Comparison of ENCODE assay signal across 19 cellular contexts in the genomic region with DNA sequence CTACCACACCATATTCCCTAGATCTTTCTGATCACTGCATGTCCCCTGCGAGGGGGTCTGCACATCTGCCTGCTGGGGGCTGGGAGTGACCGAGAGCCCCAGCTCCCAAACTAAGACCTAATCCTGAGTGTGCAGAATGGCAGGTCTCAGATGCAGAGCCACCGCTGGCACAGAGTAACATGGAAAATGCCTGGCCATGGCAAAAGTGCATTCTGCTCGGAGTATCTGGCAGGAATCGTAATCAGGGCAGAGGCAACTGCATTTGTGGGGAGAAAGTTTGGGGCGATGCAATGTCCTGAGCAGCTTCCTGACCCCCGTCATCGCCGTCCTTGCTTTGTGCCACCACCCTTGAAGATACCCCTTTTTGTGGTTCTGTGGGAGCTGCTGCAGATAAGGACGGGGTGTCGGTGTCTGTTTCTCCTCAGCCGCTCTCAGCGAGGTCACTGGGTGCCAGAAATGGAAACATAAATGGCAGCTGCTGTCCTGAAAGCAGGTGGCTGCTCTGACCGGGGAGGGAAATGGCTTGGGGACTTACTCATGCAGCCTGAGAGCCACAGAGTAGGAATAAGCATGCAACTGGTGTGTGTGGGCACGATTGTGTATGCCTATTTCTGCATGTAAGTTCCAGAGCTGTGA.
A peak's percentile ranks its signal among the peaks of the same experiment; 100 is the strongest.
DNase-seq lines count a peak whose midpoint lies in the region; ATAC-seq and TF ChIP-seq lines count a peak whose summit lies in the region.
"Had no signal": no experiment of that assay in that cellular context is flagged by ENCODE, and none has a peak within 500 bp of the region (broad histone marks: within the 10 kb centered on the region; RNA-seq: fewer than 3 reads in every experiment).

No MANE protein-coding gene starts in this region.

- no peak overlapping the region for H3K4me3 Mint-ChIP-seq in GM23338
- no peak overlapping the region for H3K4me3 Mint-ChIP-seq in activated T-cell treated with anti-CD3 and anti-CD28 coated beads, Interleukin-2, amount 50 U/mL, for 4 hours
- H3K4me3 Mint-ChIP-seq: T-helper 1 cell treated with Interleukin-12 subunit alpha and Interleukin-12 subunit beta and Interleukin-4 antibody, amounts not matched to agents 30 μg/mL and 1 μg/mL, for 36 hours had no signal

- in situ Hi-C loops in gastrocnemius medialis (cut with MboI; ENCODE audit: low sequenced_read_pairs in 4 of 4): loop anchor here in 3 of 4 donors (25.0 kb wide), 2 partner anchors 166 to 191 kb away; no protein-coding TSS in a partner anchor

- peaks cover 30% of the 10 kb centered on the region for H3K4me1 Mint-ChIP-seq in GM23338
- H3K4me1 Mint-ChIP-seq in activated T-cell treated with anti-CD3 and anti-CD28 coated beads, Interleukin-2, amount 50 U/mL, for 4 hours (ENCODE audit: low read depth): peaks cover 8% of the 10 kb centered on the region

- ATAC-seq in GM23338 (no peak), left cardiac atrium (peak; percentile 49 to 54), gastrocnemius medialis (peak; percentile 53 to 60), HG02885 (IDR thresholded peaks at IDR 0.05; ENCODE audit: poor library complexity, unreplicated experiment) (no peak)
- ATAC-seq in activated T-cell treated with anti-CD3 and anti-CD28 coated beads, Interleukin-2, amount 50 U/mL, for 4 hours: no peak
- ATAC-seq: esophagus mucosa, HepG2, left lung had no signal

- no peaks in the 10 kb centered on the region for H3K36me3 ChIP-seq in GM23338 (ENCODE audit: insufficient read depth)
- H3K36me3 ChIP-seq in gastrocnemius medialis: no peaks in the 10 kb centered on the region
- H3K36me3 ChIP-seq: left lung had no signal

- no peak overlapping the region for H3K27ac Mint-ChIP-seq in GM23338
- H3K27ac Mint-ChIP-seq: T-helper 1 cell treated with Interleukin-12 subunit alpha and Interleukin-12 subunit beta and Interleukin-4 antibody, amounts not matched to agents 30 μg/mL and 1 μg/mL, for 36 hours had no signal

- no peaks in the 10 kb centered on the region for H3K9me2 ChIP-seq in GM23338 (ENCODE audit: insufficient read depth)

- no peak for DNase-seq in GM23338 (ENCODE audit: low spot score)
- DNase-seq in RPMI8226: peak; percentile 51
- DNase-seq in left cardiac atrium: peak; percentile 57
- DNase-seq in gastrocnemius medialis: peak; percentile 78 to 91
- no peak for DNase-seq in activated CD4-positive, CD25-positive, alpha-beta regulatory T cell (lab: John Stamatoyannopoulos, UW)
- DNase-seq in activated T-cell treated with anti-CD3 and anti-CD28 coated beads, Interleukin-2, amount 50 U/mL, for 4 hours: no peak
- DNase-seq: activated CD8-positive, alpha-beta memory T cell treated with anti-CD3 and anti-CD28 coated beads, Interleukin-2, amount 50 U/mL, for 48 hours; amygdala; central memory CD4-positive, alpha-beta T cell; left lung; MM.1S; NCI-H2029; NCI-H345; stimulated activated CD8-positive, alpha-beta memory T cell treated with anti-CD3 and anti-CD28 coated beads, Interleukin-4, amount 100 ng/mL, for 48 hours had no signal

- H3K4me3 ChIP-seq in GM23338 (no peak overlapping the region), gastrocnemius medialis (peak overlapping the region; percentile 26 to 55 (median 42))
- H3K4me3 ChIP-seq: left lung had no signal

- H4K20me1 ChIP-seq in GM23338 (replicated peaks; ENCODE audit: insufficient read depth): no peaks in the 10 kb centered on the region

- TF ChIP-seq POLR2A in gastrocnemius medialis (IDR thresholded peaks at IDR 0.05): peak in 1 of 2 donors; percentile 17

- no peaks in the 10 kb centered on the region for H3F3A ChIP-seq in GM23338 (replicated peaks; ENCODE audit: low read depth)

- no peaks in the 10 kb centered on the region for H3K9me3 ChIP-seq in gastrocnemius medialis
- H3K9me3 ChIP-seq: left lung had no signal

- no peak overlapping the region for H3K27ac ChIP-seq in GM23338 (ENCODE audit: low read depth)
- H3K27ac ChIP-seq in gastrocnemius medialis: peak overlapping the region; percentile 98 to 99 (median 98)
- H3K27ac ChIP-seq: left lung, parathyroid adenoma had no signal

- intact Hi-C loops in left cardiac atrium (cut with DNase I) (no loop called here), gastrocnemius medialis (cut with DNase I; ENCODE audit: low total_unique reads) (loop anchor here (2.0 to 5.0 kb wide), 4 partner anchors 146 to 361 kb away; partner anchors contain the start of gene RREB1)

- H3K27me3 ChIP-seq in GM23338 (ENCODE audit: insufficient read depth): no peaks in the 10 kb centered on the region
- no peaks in the 10 kb centered on the region for H3K27me3 ChIP-seq in gastrocnemius medialis
- H3K27me3 ChIP-seq: left lung had no signal

- TF ChIP-seq CTCF in GM23338 (conservative IDR thresholded peaks at IDR 0.05; ENCODE audit: low read depth in 2 of 2) (no peak), gastrocnemius medialis (IDR thresholded peaks at IDR 0.05 in 4 of 5, conservative IDR thresholded peaks at IDR 0.05 in 1 of 5) (no peak)

- peaks cover 18% of the 10 kb centered on the region for H3K4me1 ChIP-seq in GM23338 (ENCODE audit: insufficient read depth)
- peaks cover 50 to 56% of the 10 kb centered on the region in 2 donors for H3K4me1 ChIP-seq in gastrocnemius medialis
- H3K4me1 ChIP-seq: parathyroid adenoma had no signal

- H3K9me3 Mint-ChIP-seq in GM23338: peaks cover 6% of the 10 kb centered on the region
- no peaks in the 10 kb centered on the region for H3K9me3 Mint-ChIP-seq in activated T-cell treated with anti-CD3 and anti-CD28 coated beads, Interleukin-2, amount 50 U/mL, for 4 hours
- H3K9me3 Mint-ChIP-seq: T-helper 1 cell treated with Interleukin-12 subunit alpha and Interleukin-12 subunit beta and Interleukin-4 antibody, amounts not matched to agents 30 μg/mL and 1 μg/mL, for 36 hours had no signal

- no peaks in the 10 kb centered on the region for H3K79me2 ChIP-seq in GM23338 (replicated peaks; ENCODE audit: insufficient read depth)
- H3K79me2 ChIP-seq: parathyroid adenoma had no signal

- 0 out of 2 replicates have a peak overlapping the region, but pooled peaks have one; percentile 10 for H2AFZ ChIP-seq in GM23338
- H2AFZ ChIP-seq: parathyroid adenoma had no signal

- no peak overlapping the region for H3K4me2 ChIP-seq in GM23338

- peaks cover 12% of the 10 kb centered on the region for H3K27me3 Mint-ChIP-seq in GM23338 (ENCODE audit: insufficient read depth, low read depth, poor library complexity)
- peaks cover 15% of the 10 kb centered on the region for H3K27me3 Mint-ChIP-seq in activated T-cell treated with anti-CD3 and anti-CD28 coated beads, Interleukin-2, amount 50 U/mL, for 4 hours (ENCODE audit: low read depth)

- no peaks in the 10 kb centered on the region for H3K36me3 Mint-ChIP-seq in GM23338 (ENCODE audit: low read depth)
- H3K36me3 Mint-ChIP-seq in activated T-cell treated with anti-CD3 and anti-CD28 coated beads, Interleukin-2, amount 50 U/mL, for 4 hours (ENCODE audit: insufficient read depth): no peaks in the 10 kb centered on the region

TF ChIP-seq in GM23338, 12 proteins besides CTCF, POLR2A, EP300 and RAD21 (continues in another document):
- TF ChIP-seq EZH2 (IDR thresholded peaks at IDR 0.05; ENCODE audit: low read depth, unreplicated experiment): no peak
- TF ChIP-seq STAT1 (IDR thresholded peaks at IDR 0.05; ENCODE audit: unreplicated experiment): no peak

Comparison
In these comparisons a context has a peak if more than half of its experiments do, and no peak if none do; other contexts are left out.
1. ATAC-seq: peak in left cardiac atrium (2 of 2) and gastrocnemius medialis (2 of 2); none in GM23338 (single experiment), HG02885 (single experiment) and activated T-cell treated with anti-CD3 and anti-CD28 coated beads, Interleukin-2, amount 50 U/mL, for 4 hours (0 of 2).
2. DNase-seq: peak in RPMI8226 (single experiment), left cardiac atrium (single experiment) and gastrocnemius medialis (2 of 2); none in GM23338 (single experiment), activated CD4-positive, CD25-positive, alpha-beta regulatory T cell (0 of 4) and activated T-cell treated with anti-CD3 and anti-CD28 coated beads, Interleukin-2, amount 50 U/mL, for 4 hours (single experiment).